11 cellular contexts compared by ENCODE assay signal in genomic region chr7:96202102-96202501, GRCh38.
"Had no signal": no experiment of that assay in that cellular context is flagged by ENCODE, and none has a peak within 500 bp of the region (broad histone marks: within the 10 kb centered on the region; RNA-seq: fewer than 3 reads in every experiment).

No MANE protein-coding gene starts in this region.

- H3K4me1 ChIP-seq: HAP-1 had no signal

- H3K36me3 ChIP-seq: HAP-1 had no signal

- H3K4me3 ChIP-seq: GM23248, GM23338, HAP-1 had no signal

- DNase-seq: GM23248, GOT3, H7, H9, HCEC 1CT, HFFc6 had no signal

- H3K27ac ChIP-seq: GM23248 had no signal

- H3K9ac ChIP-seq: GM23248 had no signal

- H3K9me3 ChIP-seq: HAP-1 had no signal

- FAIRE-seq: H1, H54 had no signal

- H3K4me2 ChIP-seq: GM23338 had no signal

- H2AFZ ChIP-seq: GM23248, GM23338 had no signal

- ATAC-seq: GM23338, HCT116 had no signal
